8 cellular contexts compared by ENCODE assay signal in genomic region chr19:10543059-10543419, GRCh38. TPM values are rescaled to one million over a fixed set of nuclear protein-coding genes. Genes with fewer than 3 reads are reported as not detected.
DNase-seq lines count a peak whose midpoint lies in the region; ATAC-seq and TF ChIP-seq lines count a peak whose summit lies in the region.

No MANE protein-coding gene starts in this region.

- no peaks in the 10 kb centered on the region for H3K27me3 ChIP-seq in CD8-positive, alpha-beta memory T cell (ENCODE audit: insufficient read depth, low read length, poor library complexity, severe bottlenecking)
- H3K27me3 ChIP-seq in ectodermal cell (ENCODE audit: control insufficient read depth, insufficient read depth, low read length, poor library complexity, severe bottlenecking) (no peaks in the 10 kb centered on the region), osteoblast (ENCODE audit: insufficient read depth, low read length) (peaks cover 4% of the 10 kb centered on the region)

- ATAC-seq in HG02642 (IDR thresholded peaks at IDR 0.05; ENCODE audit: poor library complexity, unreplicated experiment) = no peak

- H2AFZ ChIP-seq in osteoblast (ENCODE audit: low read length) = no peak overlapping the region

- POLR2A ChIA-PET in CD8-positive, alpha-beta memory T cell (lab: Charles Lee) = interaction anchor here (0.6 to 2.7 kb wide), 6 partner anchors 11 to 110 kb away, joined by 3 to 14 read pairs (median 6); partner anchors contain the start of gene KRI1

- H3K27ac Mint-ChIP-seq in CD8-positive, alpha-beta memory T cell = peak overlapping the region; percentile 74 to 91 (median 88)

- H3K4me1 ChIP-seq in CD8-positive, alpha-beta memory T cell (ENCODE audit: insufficient read depth, low read length) = peaks cover 17% of the 10 kb centered on the region
- no peaks in the 10 kb centered on the region for H3K4me1 ChIP-seq in ectodermal cell (ENCODE audit: control insufficient read depth, insufficient read depth, low read length)
- H3K4me1 ChIP-seq in osteoblast (ENCODE audit: insufficient read depth, low read length) = peaks cover 8% of the 10 kb centered on the region

- H3K4me2 ChIP-seq in osteoblast (ENCODE audit: insufficient read depth, low read length) = peak overlapping the region; percentile 81

- no peaks in the 10 kb centered on the region for H3K36me3 ChIP-seq in CD8-positive, alpha-beta memory T cell (ENCODE audit: insufficient read depth, low read length)
- no peaks in the 10 kb centered on the region for H3K36me3 ChIP-seq in ectodermal cell (ENCODE audit: control insufficient read depth, insufficient read depth, low read length)
- H3K36me3 ChIP-seq in osteoblast (ENCODE audit: insufficient read depth, low read length) = peaks cover 4% of the 10 kb centered on the region

- H3K4me1 Mint-ChIP-seq in CD8-positive, alpha-beta memory T cell = peaks cover 11 to 24% (median 14%) of the 10 kb centered on the region in 3 donors

- H3K79me2 ChIP-seq in osteoblast (ENCODE audit: insufficient read depth, low read length) = peaks cover 24% of the 10 kb centered on the region

- peaks cover 2 to 13% of the 10 kb centered on the region in 2 donors for H3K27me3 Mint-ChIP-seq in CD8-positive, alpha-beta memory T cell

- WGBS in ectodermal cell, 2 experiments = 76 to 77% methylated on average over 8 of the region's 8 CpGs

- no peak overlapping the region for H3K27ac ChIP-seq in CD8-positive, alpha-beta memory T cell (ENCODE audit: low read depth, low read length)
- H3K27ac ChIP-seq in ectodermal cell (ENCODE audit: insufficient read depth, low read depth, low read length, poor library complexity, severe bottlenecking) (no peak overlapping the region), osteoblast (ENCODE audit: low read depth, low read length) (no peak overlapping the region)

- CTCF ChIA-PET in CD8-positive, alpha-beta memory T cell (lab: Charles Lee) = interaction anchor here (0.9 to 4.0 kb wide), 9 partner anchors 10 to 102 kb away, joined by 3 to 56 read pairs (median 6); partner anchors contain the start of genes CDKN2D and S1PR5

- no peaks in the 10 kb centered on the region for H3K9me3 Mint-ChIP-seq in CD8-positive, alpha-beta memory T cell

- no peaks in the 10 kb centered on the region for H3K9me3 ChIP-seq in CD8-positive, alpha-beta memory T cell (ENCODE audit: low read length)
- H3K9me3 ChIP-seq in ectodermal cell (ENCODE audit: control insufficient read depth, low read length) = no peaks in the 10 kb centered on the region
- H3K9me3 ChIP-seq in osteoblast (ENCODE audit: low read depth, low read length) = no peaks in the 10 kb centered on the region

- H3K4me3 ChIP-seq in CD8-positive, alpha-beta memory T cell (ENCODE audit: low read length) = peak overlapping the region; percentile 61
- H3K4me3 ChIP-seq in ectodermal cell (ENCODE audit: insufficient read depth, low read depth, low read length) = peak overlapping the region; percentile 90
- H3K4me3 ChIP-seq in osteoblast (ENCODE audit: insufficient read depth, low read length) = peak overlapping the region; percentile 89

- H3K36me3 Mint-ChIP-seq in CD8-positive, alpha-beta memory T cell = peaks cover 0 to 13% (median 0%) of the 10 kb centered on the region in 3 donors

- DNase-seq in CD8-positive, alpha-beta memory T cell = no peak
- DNase-seq in NCI-H2171 (lab: John Stamatoyannopoulos, UW) (peak; percentile 82), osteoblast (ENCODE audit: insufficient read length, low spot score, missing footprints) (no peak), iPS-NIHi11 (ENCODE audit: low spot score) (no peak), cerebellar cortex (ENCODE audit: low spot score) (no peak), NCI-H82 treated with DMSO at 0.1 percent for 48 hours (lab: John Stamatoyannopoulos, UW; ENCODE audit: unreplicated experiment) (no peak)

- TF ChIP-seq CTCF in osteoblast (IDR thresholded peaks at IDR 0.05; ENCODE audit: extremely low read depth, low read depth, low read length) = no peak

- H4K20me1 ChIP-seq in osteoblast (ENCODE audit: insufficient read depth, low read length) = peaks cover 4% of the 10 kb centered on the region

- peak overlapping the region; percentile 74 to 90 (median 85) for H3K4me3 Mint-ChIP-seq in CD8-positive, alpha-beta memory T cell

RNA-seq across cellular contexts. Expression of gene ATG4D, which starts 0.7 kb away (rescaled TPM):
- total RNA-seq in CD8-positive, alpha-beta memory T cell = 10 to 100 TPM; 44.4 to 45.1 TPM
- 28.9 TPM for polyA plus RNA-seq in CD8-positive, alpha-beta memory T cell
- polyA plus RNA-seq in ectodermal cell (2013, experiment 1 of 4) = 30.4 TPM
- 30.2 TPM for polyA plus RNA-seq in ectodermal cell (2013, experiment 2 of 4)
- polyA plus RNA-seq in ectodermal cell (2013, experiment 3 of 4) = 21.1 TPM
- polyA plus RNA-seq in ectodermal cell (2013, experiment 4 of 4) = 23.8 TPM
- 11.6 and 12.7 TPM in 2 replicates for total RNA-seq in osteoblast

RNA-seq across cellular contexts. Expression of gene KRI1, which starts 22.8 kb away (rescaled TPM):
- 10 to 100 TPM; 61.6 to 64.5 TPM for total RNA-seq in CD8-positive, alpha-beta memory T cell
- polyA plus RNA-seq in CD8-positive, alpha-beta memory T cell = 45.7 TPM
- polyA plus RNA-seq in ectodermal cell (2013, experiment 1 of 4) = 44.1 TPM
- polyA plus RNA-seq in ectodermal cell (2013, experiment 2 of 4) = 39.5 TPM
- polyA plus RNA-seq in ectodermal cell (2013, experiment 3 of 4) = 36.2 TPM
- polyA plus RNA-seq in ectodermal cell (2013, experiment 4 of 4) = 33.4 TPM
- total RNA-seq in osteoblast = 5.4 and 5.9 TPM in 2 replicates

RNA-seq across cellular contexts. Expression of gene CDKN2D, which starts 25.7 kb away (rescaled TPM):
- total RNA-seq in CD8-positive, alpha-beta memory T cell = 10 to 100 TPM; 22.2 to 23.1 TPM
- 176 TPM for polyA plus RNA-seq in CD8-positive, alpha-beta memory T cell
- 3.8 TPM for polyA plus RNA-seq in ectodermal cell (2013, experiment 1 of 4)
- polyA plus RNA-seq in ectodermal cell (2013, experiment 2 of 4) = 2.3 TPM
- 3.6 TPM for polyA plus RNA-seq in ectodermal cell (2013, experiment 3 of 4)
- 5.0 TPM for polyA plus RNA-seq in ectodermal cell (2013, experiment 4 of 4)
- total RNA-seq in osteoblast = 4.0 and 5.3 TPM in 2 replicates

RNA-seq across cellular contexts. Expression of gene S1PR5, which starts 25.8 kb away (rescaled TPM):
- 1 to 10 TPM; 1.5 to 1.8 TPM for total RNA-seq in CD8-positive, alpha-beta memory T cell
- polyA plus RNA-seq in CD8-positive, alpha-beta memory T cell = 90.3 TPM
- polyA plus RNA-seq in ectodermal cell (2013, experiment 1 of 4) = 1.1 TPM
- polyA plus RNA-seq in ectodermal cell (2013, experiment 2 of 4) = 1.5 TPM
- polyA plus RNA-seq in ectodermal cell (2013, experiment 3 of 4) = 0.96 TPM
- 1.2 TPM for polyA plus RNA-seq in ectodermal cell (2013, experiment 4 of 4)
- 0.29 and 0.36 TPM in 2 replicates for total RNA-seq in osteoblast

RNA-seq across cellular contexts. Expression of gene KEAP1, which starts 39.9 kb away (rescaled TPM):
- total RNA-seq in CD8-positive, alpha-beta memory T cell = 100 to 1,000 TPM; 101 to 107 TPM
- 58.3 TPM for polyA plus RNA-seq in CD8-positive, alpha-beta memory T cell
- 51.5 TPM for polyA plus RNA-seq in ectodermal cell (2013, experiment 1 of 4)
- 56.5 TPM for polyA plus RNA-seq in ectodermal cell (2013, experiment 2 of 4)
- 41.7 TPM for polyA plus RNA-seq in ectodermal cell (2013, experiment 3 of 4)
- 39.9 TPM for polyA plus RNA-seq in ectodermal cell (2013, experiment 4 of 4)
- total RNA-seq in osteoblast = 64.8 and 77.1 TPM in 2 replicates
